Comparison of ENCODE assay signal across 8 cellular contexts in genomic region chr14:34981743-34982420, GRCh38.
DNase-seq lines count a peak whose midpoint lies in the region; ATAC-seq and TF ChIP-seq lines count a peak whose summit lies in the region.

No MANE protein-coding gene starts in this region.

- H3K27ac Mint-ChIP-seq in activated naive CD8-positive, alpha-beta T cell treated with anti-CD3 and anti-CD28 coated beads, Interleukin-2, amount 50 U/mL, for 24 hours: no peak overlapping the region

- H2AFZ ChIP-seq in OCI-LY3 (ENCODE audit: low read depth, low read length): peak overlapping the region; percentile 61

- no CpG with 5 or more reads among the region's 17 CpGs for WGBS in iPS DF 6.9 (ENCODE audit: insufficient coverage, insufficient read length)

- H3K9me3 Mint-ChIP-seq in activated naive CD8-positive, alpha-beta T cell treated with anti-CD3 and anti-CD28 coated beads, Interleukin-2, amount 50 U/mL, for 24 hours: no peaks in the 10 kb centered on the region

- H3K27ac ChIP-seq in OCI-LY3 (ENCODE audit: low read length) (peak overlapping the region; percentile 93), iPS DF 6.9 (ENCODE audit: low read length) (no peak overlapping the region)

- peak overlapping the region; percentile 89 for H3K4me2 ChIP-seq in OCI-LY3 (ENCODE audit: low read length)

- no peak for TF ChIP-seq CTCF in OCI-LY3 (IDR thresholded peaks at IDR 0.05; ENCODE audit: low read depth, low read length)

- H3K9me3 ChIP-seq in OCI-LY3 (ENCODE audit: insufficient read depth, low read length) (no peaks in the 10 kb centered on the region), iPS DF 6.9 (ENCODE audit: control insufficient read depth, insufficient read depth, low read length) (no peaks in the 10 kb centered on the region)

- peaks cover 10% of the 10 kb centered on the region for H3K36me3 Mint-ChIP-seq in activated naive CD8-positive, alpha-beta T cell treated with anti-CD3 and anti-CD28 coated beads, Interleukin-2, amount 50 U/mL, for 24 hours (ENCODE audit: low read depth)

- peaks cover 8% of the 10 kb centered on the region for H3K4me1 Mint-ChIP-seq in activated naive CD8-positive, alpha-beta T cell treated with anti-CD3 and anti-CD28 coated beads, Interleukin-2, amount 50 U/mL, for 24 hours

- H3K4me3 ChIP-seq in OCI-LY3 (ENCODE audit: low read length) (peak overlapping the region; percentile 85), iPS DF 6.9 (ENCODE audit: low read length) (peak overlapping the region; percentile 67; the same call in 1 of the 2 replicates)

- H3K9ac ChIP-seq in OCI-LY3 (ENCODE audit: low read length): peak overlapping the region; percentile 87

- no peaks in the 10 kb centered on the region for H3K27me3 Mint-ChIP-seq in activated naive CD8-positive, alpha-beta T cell treated with anti-CD3 and anti-CD28 coated beads, Interleukin-2, amount 50 U/mL, for 24 hours

- no peak overlapping the region for H3K4me3 Mint-ChIP-seq in activated naive CD8-positive, alpha-beta T cell treated with anti-CD3 and anti-CD28 coated beads, Interleukin-2, amount 50 U/mL, for 24 hours

- peak; percentile 65 for DNase-seq in DMS53 (lab: John Stamatoyannopoulos, UW)
- DNase-seq in DMS53 treated with DMSO at 0.1 percent for 48 hours (lab: John Stamatoyannopoulos, UW; ENCODE audit: unreplicated experiment): no peak
- peak; percentile 33 for DNase-seq in activated naive CD8-positive, alpha-beta T cell treated with anti-CD3 and anti-CD28 coated beads, Interleukin-2, amount 50 U/mL, for 24 hours
- no peak for DNase-seq in iPS DF 6.9 (ENCODE audit: low read depth, low spot score)
- peak; percentile 32 for DNase-seq in stimulated activated CD4-positive, alpha-beta T cell treated with anti-CD3 and anti-CD28 coated beads, Interleukin-12 subunit alpha, Interleukin-12 subunit beta, amount 100 ng/mL, for 4 hours

- ATAC-seq in HG02884 (IDR thresholded peaks at IDR 0.05; ENCODE audit: unreplicated experiment) (peak; percentile 6), HG02678 (IDR thresholded peaks at IDR 0.05; ENCODE audit: unreplicated experiment) (no peak)
- peak; percentile 13 for ATAC-seq in activated naive CD8-positive, alpha-beta T cell treated with anti-CD3 and anti-CD28 coated beads, Interleukin-2, amount 50 U/mL, for 24 hours

- peaks cover 13% of the 10 kb centered on the region for H4K20me1 ChIP-seq in OCI-LY3 (ENCODE audit: insufficient read depth, low read length)

- no peaks in the 10 kb centered on the region for H3K36me3 ChIP-seq in OCI-LY3 (replicated peaks; ENCODE audit: low read depth, low read length)
- no peaks in the 10 kb centered on the region for H3K36me3 ChIP-seq in iPS DF 6.9 (ENCODE audit: control insufficient read depth, insufficient read depth, low read length)

- H3K4me1 ChIP-seq in OCI-LY3 (ENCODE audit: low read length): peaks cover 21% of the 10 kb centered on the region
- 0 out of 2 replicates have a peak, but pooled peaks cover 2% of the 10 kb centered on the region for H3K4me1 ChIP-seq in iPS DF 6.9 (ENCODE audit: control insufficient read depth, insufficient read depth, low read length)

- H3K27me3 ChIP-seq in OCI-LY3 (ENCODE audit: low read depth, low read length): no peaks in the 10 kb centered on the region
- no peaks in the 10 kb centered on the region for H3K27me3 ChIP-seq in iPS DF 6.9 (ENCODE audit: control insufficient read depth, insufficient read depth, low read length)

- H3K79me2 ChIP-seq in OCI-LY3 (ENCODE audit: low read length): peaks cover 82% of the 10 kb centered on the region

Comparison
In these comparisons a context has a peak if more than half of its experiments do, and no peak if none do; other contexts are left out.
1. DNase-seq: peak in DMS53 (single experiment), activated naive CD8-positive, alpha-beta T cell treated with anti-CD3 and anti-CD28 coated beads, Interleukin-2, amount 50 U/mL, for 24 hours (single experiment) and stimulated activated CD4-positive, alpha-beta T cell treated with anti-CD3 and anti-CD28 coated beads, Interleukin-12 subunit alpha, Interleukin-12 subunit beta, amount 100 ng/mL, for 4 hours (single experiment); none in DMS53 treated with DMSO at 0.1 percent for 48 hours (single experiment) and iPS DF 6.9 (single experiment).